18 cellular contexts compared by ENCODE assay signal in the genomic region with DNA sequence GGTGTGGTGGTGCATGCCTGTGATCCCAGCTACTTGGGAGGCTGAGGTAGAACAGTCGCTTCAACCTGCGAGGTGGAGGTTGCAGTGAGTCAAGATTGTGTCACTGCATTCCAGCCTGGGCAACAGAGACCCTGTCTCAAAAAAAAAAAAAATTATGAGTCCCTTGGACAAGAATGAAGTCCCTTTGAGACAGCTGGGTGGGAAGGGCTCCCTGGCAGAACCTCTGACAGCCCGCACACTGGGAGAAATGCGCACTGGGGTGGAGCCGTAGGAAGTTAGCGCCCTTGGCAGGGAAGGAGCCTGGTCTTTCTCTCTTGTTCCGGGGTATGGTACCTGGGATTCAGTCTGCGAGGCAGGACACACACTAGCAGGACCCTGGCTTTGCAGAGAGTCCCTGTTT. TPM values are rescaled to one million over a fixed set of nuclear protein-coding genes. Genes with fewer than 3 reads are reported as not detected.
A peak's percentile ranks its signal among the peaks of the same experiment; 100 is the strongest.
DNase-seq lines count a peak whose midpoint lies in the region; ATAC-seq and TF ChIP-seq lines count a peak whose summit lies in the region.
"Had no signal": no experiment of that assay in that cellular context is flagged by ENCODE, and none has a peak within 500 bp of the region (broad histone marks: within the 10 kb centered on the region; RNA-seq: fewer than 3 reads in every experiment).

No MANE protein-coding gene starts in this region.

- CTCF ChIA-PET in activated CD4-positive, alpha-beta memory T cell treated with anti-CD3 and anti-CD28 coated beads, Interleukin-2, amount 10 ng/mL, durations not matched to agents 7 days and 5 days (lab: Charles Lee), result no interaction called here

- POLR2A ChIA-PET in activated CD4-positive, alpha-beta memory T cell treated with anti-CD3 and anti-CD28 coated beads, Interleukin-2, amount 10 ng/mL, durations not matched to agents 7 days and 5 days (lab: Charles Lee), result no interaction called here

- H3K36me3 ChIP-seq in mesendoderm (ENCODE audit: control insufficient read depth, insufficient read depth, low read length) (no peaks in the 10 kb centered on the region), upper lobe of right lung (no peaks in the 10 kb centered on the region)
- H3K36me3 ChIP-seq: HAP-1 had no signal

- H3K27ac ChIP-seq in mesendoderm (ENCODE audit: low read depth, low read length) (no peak overlapping the region), upper lobe of right lung (no peak overlapping the region)
- H3K27ac ChIP-seq: 22Rv1, A549, C4-2B, HL-60 had no signal

- peak overlapping the region; percentile 56 for H3K18ac ChIP-seq in mesendoderm (ENCODE audit: low read length)

- H3K4me3 ChIP-seq in mesendoderm (ENCODE audit: low read length), result no peak overlapping the region
- no peak overlapping the region for H3K4me3 ChIP-seq in upper lobe of right lung
- H3K4me3 ChIP-seq: A549, HAP-1 had no signal

- H3K79me1 ChIP-seq in mesendoderm (ENCODE audit: low read length), result no peaks in the 10 kb centered on the region

- H3K9me3 Mint-ChIP-seq in activated CD4-positive, alpha-beta T cell treated with anti-CD3 and anti-CD28 coated beads, Interleukin-2, amount 10 ng/mL, durations not matched to agents 24 days and 14 days, result no peaks in the 10 kb centered on the region
- H3K9me3 Mint-ChIP-seq in chondrocyte (ENCODE audit: low read depth), result no peaks in the 10 kb centered on the region
- H3K9me3 Mint-ChIP-seq in activated CD4-positive, alpha-beta memory T cell treated with anti-CD3 and anti-CD28 coated beads, Interleukin-2, amount 10 ng/mL, durations not matched to agents 7 days and 5 days, result no peaks in the 10 kb centered on the region
- H3K9me3 Mint-ChIP-seq: CD4-positive, alpha-beta T cell; IgD-negative memory B cell had no signal

- no peaks in the 10 kb centered on the region for H3K4me1 Mint-ChIP-seq in activated CD4-positive, alpha-beta T cell treated with anti-CD3 and anti-CD28 coated beads, Interleukin-2, amount 10 ng/mL, durations not matched to agents 24 days and 14 days
- H3K4me1 Mint-ChIP-seq in chondrocyte (ENCODE audit: low read depth), result no peaks in the 10 kb centered on the region
- H3K4me1 Mint-ChIP-seq in activated CD4-positive, alpha-beta memory T cell treated with anti-CD3 and anti-CD28 coated beads, Interleukin-2, amount 10 ng/mL, durations not matched to agents 7 days and 5 days, result no peaks in the 10 kb centered on the region
- H3K4me1 Mint-ChIP-seq: IgD-negative memory B cell had no signal

- H2AK5ac ChIP-seq in mesendoderm (ENCODE audit: low read length), result no peak overlapping the region

- no peak for ATAC-seq in upper lobe of right lung
- no peak for ATAC-seq in HG02610 (IDR thresholded peaks at IDR 0.05; ENCODE audit: unreplicated experiment)
- ATAC-seq: A549 had no signal

- H3K56ac ChIP-seq in mesendoderm (ENCODE audit: low read length), result no peak overlapping the region

- H3K27me3 Mint-ChIP-seq in activated CD4-positive, alpha-beta T cell treated with anti-CD3 and anti-CD28 coated beads, Interleukin-2, amount 10 ng/mL, durations not matched to agents 24 days and 14 days, result peaks cover 17% of the 10 kb centered on the region
- peaks cover 37% of the 10 kb centered on the region for H3K27me3 Mint-ChIP-seq in chondrocyte (ENCODE audit: low read depth)
- H3K27me3 Mint-ChIP-seq in activated CD4-positive, alpha-beta memory T cell treated with anti-CD3 and anti-CD28 coated beads, Interleukin-2, amount 10 ng/mL, durations not matched to agents 7 days and 5 days, result peaks cover 15% of the 10 kb centered on the region

- peak; percentile 39 for DNase-seq in activated CD4-positive, alpha-beta T cell treated with anti-CD3 and anti-CD28 coated beads, Interleukin-2, amount 10 ng/mL, durations not matched to agents 24 days and 14 days
- DNase-seq in activated CD4-positive, alpha-beta T cell treated with anti-CD3 and anti-CD28 coated beads for 1 hour, result no peak
- DNase-seq in chondrocyte (ENCODE audit: low spot score), result peak; percentile 26
- no peak for DNase-seq in mesendoderm
- no peak for DNase-seq in activated CD4-positive, alpha-beta memory T cell treated with anti-CD3 and anti-CD28 coated beads, Interleukin-2, amount 10 ng/mL, durations not matched to agents 7 days and 5 days
- no peak for DNase-seq in upper lobe of right lung
- DNase-seq: AML-193; Caco-2; CD4-positive, alpha-beta T cell; DMS79; GF-D8 had no signal

- no peak overlapping the region for H3K4me3 Mint-ChIP-seq in activated CD4-positive, alpha-beta T cell treated with anti-CD3 and anti-CD28 coated beads, Interleukin-2, amount 10 ng/mL, durations not matched to agents 24 days and 14 days
- no peak overlapping the region for H3K4me3 Mint-ChIP-seq in chondrocyte (ENCODE audit: unreplicated experiment)
- no peak overlapping the region for H3K4me3 Mint-ChIP-seq in activated CD4-positive, alpha-beta memory T cell treated with anti-CD3 and anti-CD28 coated beads, Interleukin-2, amount 10 ng/mL, durations not matched to agents 7 days and 5 days
- H3K4me3 Mint-ChIP-seq: CD4-positive, alpha-beta T cell; IgD-negative memory B cell had no signal

- H2BK15ac ChIP-seq in mesendoderm (replicated peaks; ENCODE audit: low read depth), result no peak overlapping the region

- H3K23ac ChIP-seq in mesendoderm (ENCODE audit: low read length), result no peak overlapping the region

- H3K4me1 ChIP-seq in mesendoderm (ENCODE audit: control insufficient read depth, low read depth, low read length) (peaks cover 14% of the 10 kb centered on the region), upper lobe of right lung (no peaks in the 10 kb centered on the region)
- H3K4me1 ChIP-seq: A549 had no signal

- H4K8ac ChIP-seq in mesendoderm (ENCODE audit: low read depth, low read length), result no peak overlapping the region

- no peak overlapping the region for H2BK120ac ChIP-seq in mesendoderm (ENCODE audit: low read depth, low read length)

- H3K36me3 Mint-ChIP-seq in activated CD4-positive, alpha-beta T cell treated with anti-CD3 and anti-CD28 coated beads, Interleukin-2, amount 10 ng/mL, durations not matched to agents 24 days and 14 days (ENCODE audit: low read depth), result no peaks in the 10 kb centered on the region
- peaks cover 2% of the 10 kb centered on the region for H3K36me3 Mint-ChIP-seq in chondrocyte (ENCODE audit: low read depth)
- H3K36me3 Mint-ChIP-seq in activated CD4-positive, alpha-beta memory T cell treated with anti-CD3 and anti-CD28 coated beads, Interleukin-2, amount 10 ng/mL, durations not matched to agents 7 days and 5 days (ENCODE audit: low read depth), result no peaks in the 10 kb centered on the region
- H3K36me3 Mint-ChIP-seq: IgD-negative memory B cell had no signal

- H3K27ac Mint-ChIP-seq in activated CD4-positive, alpha-beta T cell treated with anti-CD3 and anti-CD28 coated beads, Interleukin-2, amount 10 ng/mL, durations not matched to agents 24 days and 14 days, result no peak overlapping the region
- H3K27ac Mint-ChIP-seq in chondrocyte (ENCODE audit: unreplicated experiment), result no peak overlapping the region
- H3K27ac Mint-ChIP-seq in activated CD4-positive, alpha-beta memory T cell treated with anti-CD3 and anti-CD28 coated beads, Interleukin-2, amount 10 ng/mL, durations not matched to agents 7 days and 5 days, result no peak overlapping the region
- H3K27ac Mint-ChIP-seq: CD4-positive, alpha-beta T cell; IgD-negative memory B cell had no signal

- H4K5ac ChIP-seq in mesendoderm (ENCODE audit: low read length), result no peak overlapping the region

- H3K9ac ChIP-seq in mesendoderm (ENCODE audit: low read length), result no peak overlapping the region

- H3K4me2 ChIP-seq in mesendoderm (ENCODE audit: low read length), result no peak overlapping the region
- H3K4me2 ChIP-seq: A549 had no signal

- TF ChIP-seq CTCF in chondrocyte (IDR thresholded peaks at IDR 0.05) (no peak), upper lobe of right lung (IDR thresholded peaks at IDR 0.05) (no peak)

- intact Hi-C loops in activated CD4-positive, alpha-beta T cell treated with anti-CD3 and anti-CD28 coated beads, Interleukin-2, amount 10 ng/mL, durations not matched to agents 24 days and 14 days (cut with micrococcal nuclease), result no loop called here
- intact Hi-C loops in upper lobe of right lung (cut with DNase I), result no loop called here

- no CpG with 5 or more reads among the region's 8 CpGs for WGBS in mesendoderm (ENCODE audit: extremely low coverage, insufficient coverage, low lambda C conversion rate)

- H3K79me2 ChIP-seq in mesendoderm (ENCODE audit: control insufficient read depth, insufficient read depth, low read length), result no peaks in the 10 kb centered on the region

- no peak overlapping the region for H2BK5ac ChIP-seq in mesendoderm (ENCODE audit: low read length)

- no peaks in the 10 kb centered on the region for H3K9me3 ChIP-seq in upper lobe of right lung
- H3K9me3 ChIP-seq: A549, Caco-2, HAP-1 had no signal

- H3K4ac ChIP-seq in mesendoderm (ENCODE audit: low read depth, low read length), result peak overlapping the region; percentile 74

- peaks cover 17% of the 10 kb centered on the region for H3K27me3 ChIP-seq in mesendoderm (ENCODE audit: insufficient read depth, low read length, poor library complexity)
- peaks cover 6% of the 10 kb centered on the region for H3K27me3 ChIP-seq in upper lobe of right lung

RNA-seq across cellular contexts. Expression of a gene that starts 51.4 kb away (rescaled TPM):
- total RNA-seq in activated CD4-positive, alpha-beta T cell treated with anti-CD3 and anti-CD28 coated beads, Interleukin-2, amount 10 ng/mL, durations not matched to agents 24 days and 14 days, result 0.90 and 1.2 TPM in 2 replicates
- total RNA-seq in chondrocyte, result 16.8 to 17.4 TPM (median 17.1 TPM) in 3 replicates
- 0.10 TPM for polyA plus RNA-seq in mesendoderm (2013, experiment 1 of 2)
- 0.15 TPM for polyA plus RNA-seq in mesendoderm (2013, experiment 2 of 2)
- 1 to 10 TPM; 3.2 to 3.3 TPM for total RNA-seq in activated CD4-positive, alpha-beta memory T cell treated with anti-CD3 and anti-CD28 coated beads, Interleukin-2, amount 10 ng/mL, durations not matched to agents 7 days and 5 days
- total RNA-seq in upper lobe of right lung, result 6.7 TPM

Comparison
In these comparisons a context has a peak if more than half of its experiments do, and no peak if none do; other contexts are left out.
1. DNase-seq: peak in activated CD4-positive, alpha-beta T cell treated with anti-CD3 and anti-CD28 coated beads, Interleukin-2, amount 10 ng/mL, durations not matched to agents 24 days and 14 days (single experiment) and chondrocyte (single experiment); none in activated CD4-positive, alpha-beta T cell treated with anti-CD3 and anti-CD28 coated beads for 1 hour (single experiment), mesendoderm (single experiment), activated CD4-positive, alpha-beta memory T cell treated with anti-CD3 and anti-CD28 coated beads, Interleukin-2, amount 10 ng/mL, durations not matched to agents 7 days and 5 days (single experiment) and upper lobe of right lung (single experiment).